In the genomic region with DNA sequence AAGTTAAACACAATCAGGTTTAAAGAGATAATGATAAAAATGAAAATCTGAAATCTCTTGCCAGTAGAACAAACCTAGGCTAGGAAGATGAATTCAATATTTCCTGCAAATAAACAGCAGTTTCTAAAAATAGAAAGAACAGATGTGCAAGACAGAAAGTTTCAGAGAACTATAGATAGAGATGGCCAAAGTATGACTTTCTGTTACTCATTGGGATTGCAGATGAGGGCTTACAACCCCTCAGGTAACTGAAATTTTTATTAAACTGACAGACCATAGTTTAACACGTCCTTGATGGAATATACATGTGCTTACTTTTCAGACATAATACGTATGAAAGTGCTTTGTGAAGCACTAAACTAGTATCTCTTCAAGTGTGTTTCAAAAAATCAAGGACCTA, we compare ENCODE assay signal across 27 cellular contexts.
"Had no signal": no experiment of that assay in that cellular context is flagged by ENCODE, and none has a peak within 500 bp of the region (broad histone marks: within the 10 kb centered on the region; RNA-seq: fewer than 3 reads in every experiment).

No MANE protein-coding gene starts in this region.

- H3K27me3 ChIP-seq: ascending aorta, cardiac muscle cell, colonic mucosa, esophagus squamous epithelium, left lung, right atrium auricular region, spleen, tibial nerve had no signal

- H2AFZ ChIP-seq: parathyroid adenoma had no signal

- ATAC-seq: activated CD4-positive, CD25-positive, alpha-beta regulatory T cell treated with anti-CD3 and anti-CD28 coated beads, Interleukin-2, amount 50 U/mL, for 24 hours; left lung; lower lobe of right lung; naive thymus-derived CD8-positive, alpha-beta T cell had no signal

- H3K9me3 ChIP-seq: ascending aorta, colonic mucosa, esophagus squamous epithelium, left lung, lower lobe of right lung, right atrium auricular region, spleen, tibial nerve had no signal

- H3K4me3 ChIP-seq: ascending aorta, cardiac muscle cell, colonic mucosa, esophagus squamous epithelium, left lung, lower lobe of right lung, right atrium auricular region, spleen, tibial nerve had no signal

- H3K36me3 ChIP-seq: ascending aorta, cardiac muscle cell, colonic mucosa, esophagus squamous epithelium, left lung, lower lobe of right lung, right atrium auricular region, spleen, tibial nerve, WERI-Rb-1 had no signal

- H3K4me1 ChIP-seq: ascending aorta, colonic mucosa, left lung, lower lobe of right lung, parathyroid adenoma, right atrium auricular region, spleen, tibial nerve had no signal

- H3K79me2 ChIP-seq: parathyroid adenoma had no signal

- H3K27ac ChIP-seq: ascending aorta, cardiac muscle cell, colonic mucosa, epithelial cell of prostate, esophagus squamous epithelium, left lung, lower lobe of right lung, parathyroid adenoma, right atrium auricular region, spleen, tibial nerve, WERI-Rb-1 had no signal

- DNase-seq: activated CD4-positive, alpha-beta memory T cell treated with anti-CD3 and anti-CD28 coated beads for 36 hours; activated CD4-positive, alpha-beta T cell treated with anti-CD3 and anti-CD28 coated beads for 48 hours; activated CD8-positive, alpha-beta memory T cell treated with anti-CD3 and anti-CD28 coated beads, Interleukin-2, amount 50 U/mL, for 4 hours; activated gamma-delta T cell; activated naive CD4-positive, alpha-beta T cell treated with anti-CD3 and anti-CD28 coated beads, Interleukin-2, amount 10 ng/mL, durations not matched to agents 7 days and 5 days; activated naive CD8-positive, alpha-beta T cell treated with anti-CD3 and anti-CD28 coated beads, Interleukin-2, amount 10 ng/mL, durations not matched to agents 7 days and 5 days; activated T-cell treated with anti-CD3 and anti-CD28 coated beads, Interleukin-2, amount 50 U/mL, for 1 hour; cerebellar nuclear complex; colonic mucosa; effector CD8-positive, alpha-beta T cell; esophagus squamous epithelium; foreskin melanocyte; left lung; lower lobe of right lung; mesenchymal stem cell; naive thymus-derived CD8-positive, alpha-beta T cell; nucleus accumbens; spleen; stimulated activated naive CD4-positive, alpha-beta T cell; WERI-Rb-1 had no signal

- H3K9ac ChIP-seq: parathyroid adenoma had no signal
